22 cellular contexts compared by ENCODE assay signal in the genomic region with DNA sequence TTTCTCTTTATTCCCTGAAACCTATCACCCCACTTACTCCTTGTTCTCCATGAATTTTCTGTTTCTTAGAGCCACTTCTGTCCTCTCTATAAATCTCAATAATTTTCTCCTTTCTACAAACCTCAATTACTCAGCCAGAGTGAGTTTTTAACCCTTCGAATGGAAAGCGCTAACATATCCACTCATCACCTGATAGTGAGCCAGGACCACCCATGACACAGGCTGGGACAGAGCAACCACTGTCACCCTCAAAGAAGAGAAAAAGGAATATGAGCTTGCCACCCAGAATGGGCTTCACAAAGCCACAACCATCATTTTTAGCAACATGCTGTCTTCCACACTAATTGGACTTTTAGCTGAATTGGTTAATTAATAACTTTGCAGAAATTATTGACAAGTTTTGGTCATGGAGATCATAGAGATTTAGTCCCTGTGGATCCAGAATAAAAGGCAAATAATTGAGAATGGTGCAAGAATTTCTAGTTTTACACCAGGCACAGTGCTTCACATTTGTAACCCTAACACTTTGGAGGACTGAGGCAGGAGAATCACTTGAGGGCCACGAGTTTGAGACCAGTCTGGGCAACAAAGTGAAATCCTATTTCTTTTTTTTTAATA. TPM values are rescaled to one million over a fixed set of nuclear protein-coding genes. Genes with fewer than 3 reads are reported as not detected.
"Had no signal": no experiment of that assay in that cellular context is flagged by ENCODE, and none has a peak within 500 bp of the region (broad histone marks: within the 10 kb centered on the region; RNA-seq: fewer than 3 reads in every experiment).

No MANE protein-coding gene starts in this region.

- H3K36me3 ChIP-seq: esophagus squamous epithelium, pancreas, prostate gland, spleen, thoracic aorta had no signal

- ATAC-seq: activated CD8-positive, alpha-beta T cell treated with anti-CD3 and anti-CD28 coated beads for 36 hours; activated naive CD4-positive, alpha-beta T cell treated with anti-CD3 and anti-CD28 coated beads, Interleukin-2, amount 50 U/mL, for 72 hours; activated T-cell treated with anti-CD3 and anti-CD28 coated beads, Interleukin-2, amount 50 U/mL, for 4 hours; body of pancreas; left colon; naive thymus-derived CD4-positive, alpha-beta T cell had no signal

- H3K4me3 ChIP-seq: body of pancreas, esophagus squamous epithelium, pancreas, prostate gland, spleen, thoracic aorta had no signal

- DNase-seq: activated CD4-positive, alpha-beta T cell treated with anti-CD3 and anti-CD28 coated beads, Interleukin-2, amount 50 U/mL, for 1 hour; activated CD8-positive, alpha-beta T cell treated with anti-CD3 and anti-CD28 coated beads for 36 hours; activated T-cell treated with anti-CD3 and anti-CD28 coated beads, Interleukin-2, amount 50 U/mL, for 4 hours; aorta; body of pancreas; dermis blood vessel endothelial cell; effector CD4-positive, alpha-beta T cell; esophagus squamous epithelium; left colon; naive thymus-derived CD4-positive, alpha-beta T cell; nucleus accumbens; pancreas; retina; spleen; stimulated activated naive CD4-positive, alpha-beta T cell treated with Interleukin-2 at 50 U/mL for 16 hours had no signal

- H3K27ac Mint-ChIP-seq: activated CD8-positive, alpha-beta T cell treated with anti-CD3 and anti-CD28 coated beads for 36 hours; activated naive CD4-positive, alpha-beta T cell treated with anti-CD3 and anti-CD28 coated beads, Interleukin-2, amount 50 U/mL, for 72 hours; activated T-helper 2 cell treated with anti-CD3 and anti-CD28 coated beads, Interferon-gamma antibody, Interleukin-2, Interleukin-4, amounts not matched to agents 10 μg/mL and 5 μg/mL and 100 μg/mL, durations not matched to agents 14 hours and 24 hours and 36 hours; mesothelial cell of epicardium; naive thymus-derived CD4-positive, alpha-beta T cell had no signal

- H3K9me3 Mint-ChIP-seq: activated CD8-positive, alpha-beta T cell treated with anti-CD3 and anti-CD28 coated beads for 36 hours; activated naive CD4-positive, alpha-beta T cell treated with anti-CD3 and anti-CD28 coated beads, Interleukin-2, amount 50 U/mL, for 72 hours; activated T-cell treated with anti-CD3 and anti-CD28 coated beads, Interleukin-2, amount 50 U/mL, for 4 hours; activated T-helper 2 cell treated with anti-CD3 and anti-CD28 coated beads, Interferon-gamma antibody, Interleukin-2, Interleukin-4, amounts not matched to agents 10 μg/mL and 5 μg/mL and 100 μg/mL, durations not matched to agents 14 hours and 24 hours and 36 hours had no signal

- H3K4me3 Mint-ChIP-seq: activated CD8-positive, alpha-beta T cell treated with anti-CD3 and anti-CD28 coated beads for 36 hours; activated T-cell treated with anti-CD3 and anti-CD28 coated beads, Interleukin-2, amount 50 U/mL, for 4 hours; mesothelial cell of epicardium; naive thymus-derived CD4-positive, alpha-beta T cell; neural crest cell had no signal

- H3K36me3 Mint-ChIP-seq: activated naive CD4-positive, alpha-beta T cell treated with anti-CD3 and anti-CD28 coated beads, Interleukin-2, amount 50 U/mL, for 72 hours; mesothelial cell of epicardium; naive thymus-derived CD4-positive, alpha-beta T cell had no signal

- H3K27me3 ChIP-seq: body of pancreas, esophagus squamous epithelium, pancreas, spleen had no signal

- H3K27ac ChIP-seq: body of pancreas, esophagus squamous epithelium, pancreas, prostate gland, spleen, thoracic aorta had no signal

- H3K4me1 ChIP-seq: prostate gland had no signal

- H3K4me1 Mint-ChIP-seq: naive thymus-derived CD4-positive, alpha-beta T cell; neural crest cell had no signal

- H3K9me3 ChIP-seq: body of pancreas, esophagus squamous epithelium, pancreas, prostate gland, spleen, thoracic aorta had no signal

RNA-seq across cellular contexts. Expression of gene SELENOP, which starts 32.1 kb away (rescaled TPM):
- total RNA-seq: activated CD8-positive, alpha-beta T cell treated with anti-CD3 and anti-CD28 coated beads for 36 hours; activated naive CD4-positive, alpha-beta T cell treated with anti-CD3 and anti-CD28 coated beads, Interleukin-2, amount 50 U/mL, for 72 hours; activated T-helper 2 cell treated with anti-CD3 and anti-CD28 coated beads, Interferon-gamma antibody, Interleukin-2, Interleukin-4, amounts not matched to agents 10 μg/mL and 5 μg/mL and 100 μg/mL, durations not matched to agents 14 hours and 24 hours and 36 hours; T-helper 1 cell treated with Interleukin-12 subunit alpha and Interleukin-12 subunit beta and Interleukin-4 antibody, amounts not matched to agents 30 ng/mL and 1 ng/mL, for 36 hours had no signal
- polyA plus RNA-seq: naive thymus-derived CD4-positive, alpha-beta T cell had no signal
